In the genomic region with DNA sequence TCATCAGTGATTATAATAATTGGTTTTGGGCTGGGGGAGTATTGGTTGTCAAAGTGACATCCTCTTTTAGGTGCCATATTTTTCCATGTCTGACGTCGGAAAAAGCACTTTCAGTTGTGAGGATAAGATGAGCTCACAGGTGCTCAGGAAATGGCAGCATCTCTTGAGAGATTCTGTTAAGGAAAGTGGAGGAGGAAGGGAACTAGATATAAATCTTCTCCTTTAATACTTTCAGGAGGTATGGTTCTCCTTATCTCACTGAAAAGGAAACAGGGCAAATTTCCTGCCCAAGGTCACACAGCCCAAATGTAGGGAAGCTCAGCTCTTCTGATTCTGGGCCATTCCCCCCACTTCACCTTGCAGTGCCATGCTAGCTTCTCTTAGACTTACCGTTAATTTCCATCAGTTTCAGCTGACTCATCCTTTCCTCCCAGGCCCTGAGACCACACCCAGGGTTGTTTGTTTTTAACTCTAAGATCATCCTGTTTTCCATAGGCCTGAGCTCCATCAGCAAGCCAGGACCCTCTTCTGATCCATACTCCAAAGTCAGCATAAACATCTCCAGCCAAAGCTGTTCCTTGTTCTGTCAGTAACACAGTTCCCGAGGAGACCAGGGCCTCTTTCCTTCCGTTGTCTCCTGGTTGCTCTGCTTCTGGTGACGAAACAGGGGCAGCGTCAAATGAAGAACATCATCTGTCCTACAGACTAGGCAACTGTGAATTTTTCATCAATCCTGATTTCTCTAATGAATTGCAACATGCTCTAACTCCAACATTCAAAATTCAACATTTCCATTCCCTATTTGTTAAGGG, we compare ENCODE assay signal across 13 cellular contexts.
DNase-seq lines count a peak whose midpoint lies in the region; ATAC-seq, FAIRE-seq and TF ChIP-seq lines count a peak whose summit lies in the region.
"Had no signal": no experiment of that assay in that cellular context is flagged by ENCODE, and none has a peak within 500 bp of the region (broad histone marks: within the 10 kb centered on the region; RNA-seq: fewer than 3 reads in every experiment).

No MANE protein-coding gene starts in this region.

- intact Hi-C loops in colonic mucosa (cut with DNase I): no loop called here

- H3K36me3 ChIP-seq in colonic mucosa: no peaks in the 10 kb centered on the region

- H3K4me1 ChIP-seq in A549 (peaks cover 42% of the 10 kb centered on the region), colonic mucosa (no peaks in the 10 kb centered on the region)

- TF ChIP-seq CTCF in A549 (IDR thresholded peaks at IDR 0.05) (no peak), fibroblast of mammary gland (conservative IDR thresholded peaks at IDR 0.05; ENCODE audit: control insufficient read depth, insufficient read depth, low read depth, low read length) (no peak), colonic mucosa (IDR thresholded peaks at IDR 0.05) (no peak)

- peak; percentile 71 to 77 for DNase-seq in A549 (ENCODE audit: low read depth in 1 of 2, low spot score in 1 of 2)
- peak; percentile 77 for DNase-seq in GF-D8 (lab: John Stamatoyannopoulos, UW)
- DNase-seq in RCC 7860 (ENCODE audit: low spot score): peak; percentile 33
- DNase-seq in fibroblast of mammary gland (ENCODE audit: low read depth): peak; percentile 18
- DNase-seq in stimulated activated CD8-positive, alpha-beta memory T cell treated with anti-CD3 and anti-CD28 coated beads, Interleukin-4, amount 100 ng/mL, for 48 hours: no peak
- no peak for DNase-seq in colonic mucosa
- DNase-seq: NCI-H774; stimulated activated CD4-positive, alpha-beta T cell treated with anti-CD3 and anti-CD28 coated beads, Interleukin-2, amount 100 ng/mL, for 24 hours had no signal

- H3K4me3 ChIP-seq in A549 (no peak overlapping the region), fibroblast of mammary gland (ENCODE audit: control insufficient read depth, low read depth, low read length) (no peak overlapping the region), colonic mucosa (no peak overlapping the region)

- POLR2A ChIA-PET in A549 (lab: Yijun Ruan, JAX): interaction anchor here (0.9 kb wide), 1 partner anchor 9 kb away, joined by 3 read pairs; no protein-coding TSS in a partner anchor

- FAIRE-seq in A549 (lab: Jason Lieb, UNC) (no peak), RCC 7860 (lab: Jason Lieb, UNC) (no peak)
- FAIRE-seq: keratinocyte had no signal

- WGBS in A549 (ENCODE audit: missing lambda C conversion rate): 65% methylated on average over 7 of the region's 7 CpGs

- H3K27me3 ChIP-seq in colonic mucosa: no peaks in the 10 kb centered on the region

- no peak overlapping the region for H3K9ac ChIP-seq in colonic mucosa (ENCODE audit: low read depth in 2 of 2, low read length in 2 of 2)

- CTCF ChIA-PET in A549 (lab: Yijun Ruan, JAX): interaction anchor here (0.5 to 3.4 kb wide), 11 partner anchors 8 to 301 kb away, joined by 3 to 31 read pairs (median 4); no protein-coding TSS in a partner anchor

- TF ChIP-seq POLR2A in A549 (IDR thresholded peaks at IDR 0.05; ENCODE audit: low read length): no peak

- peak in 1 of 2 experiments; percentile 20; a peak in 1 of 6 replicates for ATAC-seq in A549
- ATAC-seq in GM18520 (IDR thresholded peaks at IDR 0.05; ENCODE audit: unreplicated experiment): no peak
- no peak for ATAC-seq in GM19023 (IDR thresholded peaks at IDR 0.05; ENCODE audit: unreplicated experiment)
- ATAC-seq: WTC11 had no signal

- peak overlapping the region; percentile 47 for H3K4me2 ChIP-seq in A549

- no peak for TF ChIP-seq EP300 in A549 (IDR thresholded peaks at IDR 0.05)

- TF ChIP-seq RAD21 in A549 (conservative IDR thresholded peaks at IDR 0.05 in 1 of 2, IDR thresholded peaks at IDR 0.05 in 1 of 2): no peak

- H3K9me3 ChIP-seq in A549 (no peaks in the 10 kb centered on the region), colonic mucosa (no peaks in the 10 kb centered on the region)

- peak overlapping the region; percentile 56 to 73 for H3K27ac ChIP-seq in A549
- no peak overlapping the region for H3K27ac ChIP-seq in colonic mucosa
- H3K27ac ChIP-seq: epithelial cell of prostate had no signal

TF ChIP-seq in A549, 52 proteins besides CTCF, POLR2A, EP300 and RAD21:
- TF ChIP-seq MAFK (IDR thresholded peaks at IDR 0.05; ENCODE audit: partially characterized antibody) (peak; percentile 98), ATOH8 (CRISPR knock-in tag; IDR thresholded peaks at IDR 0.05; ENCODE audit: low read depth) (no peak), NFE2L2 (conservative IDR thresholded peaks at IDR 0.05; ENCODE audit: low read length) (peak; percentile 60), CEBPB (IDR thresholded peaks at IDR 0.05) (0 out of 4 replicates have a peak, but pooled peaks of 1 of the 2 experiments have one; percentile 27)

Comparison
In these comparisons a context has a peak if more than half of its experiments do, and no peak if none do; other contexts are left out.
1. DNase-seq: peak in A549 (2 of 2), GF-D8 (single experiment), RCC 7860 (single experiment) and fibroblast of mammary gland (single experiment); none in stimulated activated CD8-positive, alpha-beta memory T cell treated with anti-CD3 and anti-CD28 coated beads, Interleukin-4, amount 100 ng/mL, for 48 hours (single experiment) and colonic mucosa (single experiment).